8 cellular contexts compared by ENCODE assay signal in the genomic region with DNA sequence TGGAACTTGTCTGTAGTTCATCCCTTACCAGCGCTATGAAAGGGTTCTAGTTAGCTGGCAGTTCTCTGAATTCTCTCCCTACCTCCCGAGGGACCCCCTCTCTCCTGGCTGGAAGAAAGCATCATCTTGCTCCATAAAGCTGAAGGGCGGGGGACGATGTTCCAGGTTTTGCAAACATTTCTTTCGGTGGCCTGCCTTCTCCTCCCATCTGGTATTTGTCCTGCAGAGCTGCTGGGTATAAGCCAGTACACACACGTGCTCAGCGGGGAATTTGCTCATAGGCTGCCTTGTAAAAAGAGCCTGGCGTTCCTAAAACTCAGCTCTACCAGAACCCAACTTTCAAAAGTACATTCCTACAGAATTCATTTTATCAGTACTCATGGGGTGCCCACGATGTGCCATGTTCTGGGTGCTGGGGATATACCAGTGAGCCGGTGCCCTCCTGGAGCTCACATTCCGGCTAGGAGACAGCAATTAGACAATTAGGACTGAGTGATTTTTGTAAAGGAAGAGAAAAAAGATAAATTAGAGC. TPM values are rescaled to one million over a fixed set of nuclear protein-coding genes. Genes with fewer than 3 reads are reported as not detected.
DNase-seq lines count a peak whose midpoint lies in the region; ATAC-seq and TF ChIP-seq lines count a peak whose summit lies in the region.

No MANE protein-coding gene starts in this region.

- peak overlapping the region; percentile 96 for H3K4me3 Mint-ChIP-seq in MCF 10A (ENCODE audit: unreplicated experiment)

- H3K9me3 ChIP-seq in skeletal muscle satellite cell (replicated peaks; ENCODE audit: low read length), result no peaks in the 10 kb centered on the region

- peak overlapping the region; percentile 85 for H3K4me2 ChIP-seq in skeletal muscle satellite cell (ENCODE audit: low read length)

- H3K27me3 ChIP-seq in skeletal muscle satellite cell (ENCODE audit: control insufficient read depth, insufficient read depth, low read length), result no peaks in the 10 kb centered on the region

- peak overlapping the region; percentile 82 for H3K4me3 ChIP-seq in skeletal muscle satellite cell (ENCODE audit: low read length)

- no peaks in the 10 kb centered on the region for H3K36me3 ChIP-seq in skeletal muscle satellite cell (ENCODE audit: insufficient read depth, low read length)

- TSS peak; percentile 78 for BruUV-seq in MCF 10A (replicated peaks; lab: Mats Ljungman, UMichigan)

- H3K4me1 ChIP-seq in skeletal muscle satellite cell (ENCODE audit: control insufficient read depth, insufficient read depth, low read length), result peaks cover 20% of the 10 kb centered on the region

- CTCF ChIA-PET in MCF 10A (lab: Yijun Ruan, JAX), result interaction anchor here (0.5 to 4.2 kb wide), 12 partner anchors 12 to 309 kb away, joined by 3 to 67 read pairs (median 6); no protein-coding TSS in a partner anchor

- H3K9ac ChIP-seq in skeletal muscle satellite cell (ENCODE audit: low read depth, low read length), result peak overlapping the region; percentile 88

- H3K36me3 Mint-ChIP-seq in MCF 10A (ENCODE audit: insufficient read depth, unreplicated experiment), result peaks cover 21% of the 10 kb centered on the region

- DNase-seq in GM03348 (ENCODE audit: low spot score), result peak; percentile 82
- peak; percentile 62 for DNase-seq in NCI-H2196 (lab: John Stamatoyannopoulos, UW; ENCODE audit: unreplicated experiment)
- DNase-seq in MCF 10A (ENCODE audit: unreplicated experiment), result no peak
- DNase-seq in iPS-NIHi11 (ENCODE audit: low spot score), result peak; percentile 39

- H3K27ac Mint-ChIP-seq in MCF 10A (ENCODE audit: low read depth, unreplicated experiment), result peak overlapping the region; percentile 77

- H3K4me1 Mint-ChIP-seq in MCF 10A (ENCODE audit: insufficient read depth, unreplicated experiment), result peaks cover 22% of the 10 kb centered on the region

- no peak for TF ChIP-seq CTCF in MCF 10A (IDR thresholded peaks at IDR 0.05; ENCODE audit: unreplicated experiment)

- POLR2A ChIA-PET in MCF 10A (lab: Yijun Ruan, JAX), result interaction anchor here (0.6 to 10.9 kb wide), 29 partner anchors 11 to 385 kb away, joined by 3 to 228 read pairs (median 5); a partner anchor contains a TSS

- ATAC-seq in HG03460 (IDR thresholded peaks at IDR 0.05; ENCODE audit: unreplicated experiment) (no peak), GM21381 (IDR thresholded peaks at IDR 0.05; ENCODE audit: unreplicated experiment) (no peak), GM21717 (IDR thresholded peaks at IDR 0.05; ENCODE audit: unreplicated experiment) (no peak)

- no peaks in the 10 kb centered on the region for H3K9me3 Mint-ChIP-seq in MCF 10A (ENCODE audit: unreplicated experiment)

- H3K27me3 Mint-ChIP-seq in MCF 10A (ENCODE audit: insufficient read depth, unreplicated experiment), result no peaks in the 10 kb centered on the region

- intact Hi-C loops in MCF 10A (cut with micrococcal nuclease), result loop anchor here (1.0 kb wide), 1 partner anchor 21 kb away; no protein-coding TSS in a partner anchor

RNA-seq across cellular contexts. Expression of a gene that starts 0.6 kb away (rescaled TPM):
- 56.5 and 71.2 TPM in 2 replicates for total RNA-seq in MCF 10A (2022)
- total RNA-seq in skeletal muscle satellite cell (2012; rRNA removed), result 36.7 and 49.9 TPM in 2 replicates

RNA-seq across cellular contexts. Expression of a gene that starts 24.4 kb away (rescaled TPM):
- total RNA-seq in MCF 10A (2022), result 3.4 and 4.1 TPM in 2 replicates
- 17.5 and 21.8 TPM in 2 replicates for total RNA-seq in skeletal muscle satellite cell (2012; rRNA removed)

RNA-seq across cellular contexts. Expression of a gene that starts 34.9 kb away (rescaled TPM):
- total RNA-seq in MCF 10A (2022), result 362 and 455 TPM in 2 replicates
- 421 and 460 TPM in 2 replicates for total RNA-seq in skeletal muscle satellite cell (2012; rRNA removed)

RNA-seq across cellular contexts. Expression of a gene that starts 35.2 kb away (rescaled TPM):
- 11.9 and 12.8 TPM in 2 replicates for total RNA-seq in MCF 10A (2022)
- 10.4 and 10.5 TPM in 2 replicates for total RNA-seq in skeletal muscle satellite cell (2012; rRNA removed)

RNA-seq across cellular contexts. Expression of a gene that starts 39.3 kb away (rescaled TPM):
- 3.2 and 7.0 TPM in 2 replicates for total RNA-seq in MCF 10A (2022)
- under 0.01 and 1.1 TPM in 2 replicates for total RNA-seq in skeletal muscle satellite cell (2012; rRNA removed)
